ENCODE assay signal across 18 cellular contexts in the genomic region with DNA sequence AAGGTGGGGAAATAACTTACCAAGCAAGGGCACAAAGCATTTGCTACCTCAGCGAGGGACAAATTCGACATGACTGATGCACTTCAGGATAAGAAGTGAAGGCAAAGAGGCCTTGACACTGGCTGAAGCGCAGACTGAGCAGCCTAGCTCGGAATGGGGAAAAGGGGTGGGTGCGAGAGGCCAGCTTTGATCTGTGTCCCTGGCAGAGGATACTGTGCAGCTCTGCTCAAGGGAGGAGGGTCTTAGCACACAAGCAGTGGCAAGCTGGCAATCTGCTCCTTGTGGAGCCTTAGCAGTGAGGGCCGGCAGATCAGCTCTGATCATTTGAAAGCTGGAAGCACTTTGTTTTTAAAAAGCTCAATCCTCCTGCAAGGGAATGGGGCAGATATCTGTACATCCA.
"Had no signal": no experiment of that assay in that cellular context is flagged by ENCODE, and none has a peak within 500 bp of the region (broad histone marks: within the 10 kb centered on the region; RNA-seq: fewer than 3 reads in every experiment).

No MANE protein-coding gene starts in this region.

- H3K36me3 ChIP-seq: brain microvascular endothelial cell, heart right ventricle, tibial artery, uterus had no signal

- ATAC-seq: stimulated activated naive B cell treated with anti-CD40 and anti-IgM and Interleukin-4, amounts not matched to agents 10 μg/mL and 1 μg/mL and 100 μg/mL, for 72 hours had no signal

- H3K27ac ChIP-seq: brain microvascular endothelial cell, foreskin keratinocyte, heart right ventricle, skin epidermis, tibial artery, uterus had no signal

- H3K27me3 ChIP-seq: heart right ventricle, tibial artery, uterus had no signal

- H3K4me3 Mint-ChIP-seq: activated naive CD8-positive, alpha-beta T cell; naive B cell; stimulated activated naive B cell treated with anti-CD40 and anti-IgM and Interleukin-4, amounts not matched to agents 10 μg/mL and 1 μg/mL and 100 μg/mL, for 72 hours had no signal

- H3K36me3 Mint-ChIP-seq: activated naive CD8-positive, alpha-beta T cell; naive B cell; stimulated activated naive B cell treated with anti-CD40 and anti-IgM and Interleukin-4, amounts not matched to agents 10 μg/mL and 1 μg/mL and 100 μg/mL, for 72 hours had no signal

- H3K9me3 ChIP-seq: heart right ventricle, tibial artery, uterus had no signal

- H3K4me3 ChIP-seq: heart right ventricle, skin epidermis, tibial artery, uterus had no signal

- H3K9me3 Mint-ChIP-seq: stimulated activated naive B cell treated with anti-CD40 and anti-IgM and Interleukin-4, amounts not matched to agents 10 μg/mL and 1 μg/mL and 100 μg/mL, for 72 hours had no signal

- H3K4me1 Mint-ChIP-seq: naive B cell; stimulated activated naive B cell treated with anti-CD40 and anti-IgM and Interleukin-4, amounts not matched to agents 10 μg/mL and 1 μg/mL and 100 μg/mL, for 72 hours had no signal

- H3K4me1 ChIP-seq: foreskin keratinocyte, uterus had no signal

- H3K27ac Mint-ChIP-seq: activated naive CD8-positive, alpha-beta T cell; naive B cell; progenitor cell of endocrine pancreas; stimulated activated naive B cell treated with anti-CD40 and anti-IgM and Interleukin-4, amounts not matched to agents 10 μg/mL and 1 μg/mL and 100 μg/mL, for 72 hours had no signal

- DNase-seq: activated CD4-positive, alpha-beta T cell treated with anti-CD3 and anti-CD28 coated beads for 1 hour; activated CD4-positive, alpha-beta T cell treated with anti-CD3 and anti-CD28 coated beads, Interleukin-2, amount 50 U/mL, for 4 hours; activated gamma-delta T cell; activated T-cell treated with anti-CD3 and anti-CD28 coated beads, Interleukin-2, amount 50 U/mL, for 48 hours; brain microvascular endothelial cell; effector memory CD4-positive, alpha-beta T cell; heart right ventricle; naive B cell; stimulated activated CD4-positive, alpha-beta T cell treated with anti-CD3 and anti-CD28 coated beads, Interleukin-15, amount 100 ng/mL, for 24 hours; stimulated activated CD4-positive, alpha-beta T cell treated with anti-CD3 and anti-CD28 coated beads, Interleukin-4, amount 100 ng/mL, for 1 hour; stimulated activated naive B cell treated with anti-CD40 and anti-IgM and Interleukin-4, amounts not matched to agents 10 μg/mL and 1 μg/mL and 100 μg/mL, for 72 hours; T-helper 1 cell; tibial artery had no signal
